21 cellular contexts compared by ENCODE assay signal in the genomic region with DNA sequence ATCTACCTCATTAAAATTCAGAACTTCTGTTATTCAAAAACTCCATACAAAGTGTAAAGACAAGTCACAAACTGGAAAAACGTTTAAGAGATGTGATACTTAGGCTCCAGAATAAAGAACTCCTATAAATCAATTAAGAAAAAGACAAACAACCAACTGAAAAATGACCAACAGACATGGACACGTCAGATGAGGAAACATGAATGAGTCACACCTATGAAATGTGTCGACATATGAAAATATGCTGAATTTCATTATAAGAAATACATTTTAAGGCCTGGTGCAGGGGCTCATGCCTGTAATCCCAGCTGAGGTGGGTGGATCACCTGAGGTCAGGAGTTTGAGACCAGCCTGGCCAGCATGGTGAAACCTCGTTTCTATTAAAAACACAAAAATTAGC.
A peak's percentile ranks its signal among the peaks of the same experiment; 100 is the strongest.
DNase-seq lines count a peak whose midpoint lies in the region; ATAC-seq, FAIRE-seq and TF ChIP-seq lines count a peak whose summit lies in the region.
"Had no signal": no experiment of that assay in that cellular context is flagged by ENCODE, and none has a peak within 500 bp of the region (broad histone marks: within the 10 kb centered on the region; RNA-seq: fewer than 3 reads in every experiment).

No MANE protein-coding gene starts in this region.

- H3K36me3 ChIP-seq in K562 (ENCODE audit: control insufficient read depth, insufficient read depth, low read length) (no peaks in the 10 kb centered on the region), psoas muscle (ENCODE audit: insufficient read depth in 1 of 2, low read depth in 1 of 2) (no peaks in the 10 kb centered on the region)
- H3K36me3 ChIP-seq: neutrophil, Peyer's patch, thoracic aorta had no signal

- no TSS peak for BruUV-seq in K562 (replicated peaks; lab: Mats Ljungman, UMichigan)

- intact Hi-C loops in K562 (cut with micrococcal nuclease) (no loop called here), psoas muscle (cut with DNase I) (loop anchor here in 1 of 2 donors (10.0 kb wide), 1 partner anchor 250 kb away; no protein-coding TSS in a partner anchor)

- no peak overlapping the region for H3K4me3 ChIP-seq in GM12865 (ENCODE audit: low read depth, low read length)
- no peak overlapping the region for H3K4me3 ChIP-seq in K562
- H3K4me3 ChIP-seq in psoas muscle, result no peak overlapping the region
- H3K4me3 ChIP-seq: Peyer's patch, thoracic aorta had no signal

- no peak overlapping the region for H3K9ac ChIP-seq in K562 (ENCODE audit: insufficient read depth in 1 of 2, low read depth in 2 of 2, low read length in 2 of 2)

- no peak overlapping the region for H3K4me2 ChIP-seq in K562 (ENCODE audit: insufficient read depth, low read length)

- in situ Hi-C loops in K562 (cut with MboI), result no loop called here

- H3K9me3 ChIP-seq in K562 (replicated peaks; ENCODE audit: control insufficient read depth, insufficient read depth, low read depth, low read length) (no peaks in the 10 kb centered on the region), psoas muscle (no peaks in the 10 kb centered on the region)
- H3K9me3 ChIP-seq: neutrophil, Peyer's patch, thoracic aorta had no signal

- peak; percentile 41 for DNase-seq in GM12865 (ENCODE audit: low read depth)
- peak; percentile 80 for DNase-seq in NOMO-1 treated with DMSO at 0.1 percent for 48 hours (lab: John Stamatoyannopoulos, UW; ENCODE audit: unreplicated experiment)
- no peak for DNase-seq in K562 (ENCODE audit: extremely low read depth in 1 of 4, low spot score in 3 of 4)
- peak; percentile 18 to 49 for DNase-seq in foreskin keratinocyte
- no peak for DNase-seq in activated T-cell treated with anti-CD3 and anti-CD28 coated beads for 4 hours
- DNase-seq in DMS79 treated with DMSO at 0.1 percent for 48 hours (lab: John Stamatoyannopoulos, UW), result no peak
- no peak for DNase-seq in psoas muscle
- DNase-seq: activated CD8-positive, alpha-beta memory T cell treated with anti-CD3 and anti-CD28 coated beads for 24 hours; activated naive CD8-positive, alpha-beta T cell treated with anti-CD3 and anti-CD28 coated beads for 36 hours; activated T-cell treated with anti-CD3 and anti-CD28 coated beads, Interleukin-2, amount 50 U/mL, for 72 hours; CD4-positive, alpha-beta memory T cell; glutamatergic neuron; Kasumi-1; NCI-H1694; NCI-H82; Peyer's patch; T1000 had no signal

- CTCF ChIA-PET in K562 (lab: Yijun Ruan, JAX; ENCODE audit: low intra/inter-chr PET ratio), result no interaction called here

- no peak overlapping the region for H2AFZ ChIP-seq in K562 (ENCODE audit: low read depth, low read length)

- H3K27me3 ChIP-seq in K562 (ENCODE audit: control insufficient read depth in 2 of 2, insufficient read depth in 2 of 2, low read length in 2 of 2) (no peaks in the 10 kb centered on the region), foreskin keratinocyte (peaks cover 18% of the 10 kb centered on the region), psoas muscle (ENCODE audit: insufficient read depth in 3 of 3, low read length in 2 of 3) (peaks cover 0 to 61% (median 5%) of the 10 kb centered on the region in 3 donors)
- H3K27me3 ChIP-seq: Peyer's patch had no signal

- FAIRE-seq in K562 (lab: Jason Lieb, UNC), result no peak

- TF ChIP-seq EP300 in K562 (IDR thresholded peaks at IDR 0.05; ENCODE audit: low read length), result no peak

- no peaks in the 10 kb centered on the region for H3K9me1 ChIP-seq in K562 (ENCODE audit: control insufficient read depth, insufficient read depth, low read length)

- no peak for TF ChIP-seq POLR2A in K562 (conservative IDR thresholded peaks at IDR 0.05)

- no peak overlapping the region for H3K27ac ChIP-seq in K562 (ENCODE audit: extremely low read depth, low read depth, low read length)
- H3K27ac ChIP-seq in foreskin keratinocyte, result no peak overlapping the region
- H3K27ac ChIP-seq in psoas muscle, result no peak overlapping the region
- H3K27ac ChIP-seq: neutrophil, Peyer's patch, thoracic aorta had no signal

- POLR2A ChIA-PET in K562 (lab: Yijun Ruan, JAX), result no interaction called here

- H3K79me2 ChIP-seq in K562 (ENCODE audit: control insufficient read depth, insufficient read depth, low read length), result no peaks in the 10 kb centered on the region

- ATAC-seq in K562 (no peak), foreskin keratinocyte (no peak), HG02852 (IDR thresholded peaks at IDR 0.05; ENCODE audit: unreplicated experiment) (no peak), psoas muscle (no peak)
- ATAC-seq: activated CD4-positive, CD25-positive, alpha-beta regulatory T cell treated with anti-CD3 and anti-CD28 coated beads, Interleukin-2, amount 50 U/mL, for 24 hours; activated T-cell treated with anti-CD3 and anti-CD28 coated beads, Interleukin-2, amount 50 U/mL, for 72 hours had no signal

- TF ChIP-seq CTCF in GM12865 (IDR thresholded peaks at IDR 0.05; ENCODE audit: insufficient read depth, low read depth, low read length, missing control alignments) (no peak), K562 (IDR thresholded peaks at IDR 0.05 in 2 of 3, conservative IDR thresholded peaks at IDR 0.05 in 1 of 3; ENCODE audit: insufficient read depth in 2 of 3, low read depth in 1 of 3, low read length in 3 of 3) (no peak), foreskin keratinocyte (conservative IDR thresholded peaks at IDR 0.05) (no peak), psoas muscle (IDR thresholded peaks at IDR 0.05) (no peak)

- no peak for TF ChIP-seq RAD21 in K562 (CRISPR knock-in tag; conservative IDR thresholded peaks at IDR 0.05 in 1 of 2, IDR thresholded peaks at IDR 0.05 in 1 of 2)

- H4K20me1 ChIP-seq in K562 (replicated peaks; ENCODE audit: control insufficient read depth, insufficient read depth, low read length), result no peaks in the 10 kb centered on the region

- peaks cover 0 to 12% of the 10 kb centered on the region in 2 experiments; a peak in 2 of 5 replicates for H3K4me1 ChIP-seq in K562 (replicated peaks in 1 of 2; ENCODE audit: control insufficient read depth in 2 of 2, insufficient read depth in 2 of 2, low read length in 2 of 2)
- H3K4me1 ChIP-seq in foreskin keratinocyte, result peaks cover 2% of the 10 kb centered on the region
- no peaks in the 10 kb centered on the region for H3K4me1 ChIP-seq in psoas muscle
- H3K4me1 ChIP-seq: Peyer's patch had no signal

- WGBS in K562 (ENCODE audit: insufficient coverage, low coverage, missing lambda C conversion rate), result 43% methylated on average over 3 of the region's 4 CpGs
- 67 to 68% (median 68%) methylated on average over 4 of the region's 4 CpGs for WGBS in psoas muscle, 3 donors

TF ChIP-seq in K562, 482 proteins besides CTCF, POLR2A, EP300 and RAD21:
- TF ChIP-seq CEBPB (tag; IDR thresholded peaks at IDR 0.05), result peak; percentile 25; the same call in 1 of the 2 replicates
- TF ChIP-seq ZNF316 (IDR thresholded peaks at IDR 0.05), result peak; percentile 48
- TF ChIP-seq ATF3 (IDR thresholded peaks at IDR 0.05), result peak; percentile 65
- TF ChIP-seq ATF3 (CRISPR knock-in tag; conservative IDR thresholded peaks at IDR 0.05), result no peak
- TF ChIP-seq TRIM24 (IDR thresholded peaks at IDR 0.05), result peak; percentile 59 to 73; a peak in 2 of 4 replicates
- peak; percentile 55 for TF ChIP-seq FOSL1 (tag; conservative IDR thresholded peaks at IDR 0.05)
- no peak for TF ChIP-seq ZBTB17 (CRISPR knock-in tag; IDR thresholded peaks at IDR 0.05)
- TF ChIP-seq ZKSCAN1 (IDR thresholded peaks at IDR 0.05; ENCODE audit: low read depth, low read length), result no peak
- no peak for TF ChIP-seq SIRT6 (IDR thresholded peaks at IDR 0.05; ENCODE audit: low read depth, low read length)
- peak; percentile 48; the same call in 1 of the 2 replicates for TF ChIP-seq C11orf30 (IDR thresholded peaks at IDR 0.05; ENCODE audit: low read depth)
- peak; percentile 19 for TF ChIP-seq MEIS2 (IDR thresholded peaks at IDR 0.05; ENCODE audit: partially characterized antibody)
- TF ChIP-seq, protein P1, sequence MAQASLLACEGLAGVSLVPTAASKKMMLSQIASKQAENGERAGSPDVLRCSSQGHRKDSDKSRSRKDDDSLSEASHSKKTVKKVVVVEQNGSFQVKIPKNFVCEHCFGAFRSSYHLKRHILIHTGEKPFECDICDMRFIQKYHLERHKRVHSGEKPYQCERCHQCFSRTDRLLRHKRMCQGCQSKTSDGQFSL (CRISPR knock-in tag; IDR thresholded peaks at IDR 0.05), result no peak
- TF ChIP-seq, protein P1 (tag; IDR thresholded peaks at IDR 0.05), result no peak
TF ChIP-seq in K562: peak in this region for 7.

Comparison
In these comparisons a context has a peak if more than half of its experiments do, and no peak if none do; other contexts are left out.
1. DNase-seq: peak in GM12865 (single experiment), NOMO-1 treated with DMSO at 0.1 percent for 48 hours (single experiment) and foreskin keratinocyte (2 of 2); none in K562 (0 of 4), activated T-cell treated with anti-CD3 and anti-CD28 coated beads for 4 hours (single experiment), DMS79 treated with DMSO at 0.1 percent for 48 hours (single experiment) and psoas muscle (0 of 2).